ENCODE assay signal across 1 cellular context in the genomic region with DNA sequence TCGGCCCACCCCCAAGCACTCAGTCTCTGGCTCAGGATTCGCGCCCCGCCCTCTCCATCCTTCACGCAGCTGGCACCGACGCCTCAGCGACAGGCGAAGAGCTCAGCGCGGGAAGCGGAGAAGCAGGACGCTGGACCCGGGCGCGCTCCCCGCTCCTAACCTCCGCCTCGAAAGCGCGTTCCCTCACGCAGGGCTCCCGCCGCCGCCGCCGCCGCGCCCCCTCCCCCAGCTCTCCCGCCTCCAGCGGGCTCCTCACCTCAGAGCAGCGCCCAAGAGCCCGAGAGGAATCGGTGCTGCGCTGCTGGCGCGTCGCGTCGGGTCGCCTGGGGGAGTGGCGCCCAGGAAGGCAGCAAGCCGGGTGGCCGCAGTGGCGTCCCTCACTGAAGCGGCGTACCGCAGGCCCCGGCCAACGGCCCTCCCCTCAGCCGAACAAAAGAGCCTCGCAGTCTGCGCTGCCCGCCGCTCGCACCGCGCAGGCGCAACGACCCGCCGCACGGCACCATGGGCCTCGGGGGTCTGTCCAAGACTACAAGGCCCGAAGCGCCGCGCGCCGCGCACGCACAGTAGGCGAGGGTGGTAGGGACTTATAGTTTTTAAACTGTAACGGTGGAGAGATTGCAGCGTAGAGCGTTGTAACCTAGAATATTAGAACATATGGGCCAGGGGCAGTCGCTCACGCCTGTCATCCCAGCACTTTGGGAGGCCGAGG.
A peak's percentile ranks its signal among the peaks of the same experiment; 100 is the strongest.
TF ChIP-seq lines count a peak whose summit lies in the region.

TSS of gene CBX1 (minus strand) at position 467 of the 709 bp plus-strand sequence. CDS start 24,474 bp downstream, outside the sequence.

TF ChIP-seq in HEK293, 187 proteins besides CTCF, POLR2A, EP300 and RAD21 (continued from another document and continues in another):
- TF ChIP-seq, protein P1, sequence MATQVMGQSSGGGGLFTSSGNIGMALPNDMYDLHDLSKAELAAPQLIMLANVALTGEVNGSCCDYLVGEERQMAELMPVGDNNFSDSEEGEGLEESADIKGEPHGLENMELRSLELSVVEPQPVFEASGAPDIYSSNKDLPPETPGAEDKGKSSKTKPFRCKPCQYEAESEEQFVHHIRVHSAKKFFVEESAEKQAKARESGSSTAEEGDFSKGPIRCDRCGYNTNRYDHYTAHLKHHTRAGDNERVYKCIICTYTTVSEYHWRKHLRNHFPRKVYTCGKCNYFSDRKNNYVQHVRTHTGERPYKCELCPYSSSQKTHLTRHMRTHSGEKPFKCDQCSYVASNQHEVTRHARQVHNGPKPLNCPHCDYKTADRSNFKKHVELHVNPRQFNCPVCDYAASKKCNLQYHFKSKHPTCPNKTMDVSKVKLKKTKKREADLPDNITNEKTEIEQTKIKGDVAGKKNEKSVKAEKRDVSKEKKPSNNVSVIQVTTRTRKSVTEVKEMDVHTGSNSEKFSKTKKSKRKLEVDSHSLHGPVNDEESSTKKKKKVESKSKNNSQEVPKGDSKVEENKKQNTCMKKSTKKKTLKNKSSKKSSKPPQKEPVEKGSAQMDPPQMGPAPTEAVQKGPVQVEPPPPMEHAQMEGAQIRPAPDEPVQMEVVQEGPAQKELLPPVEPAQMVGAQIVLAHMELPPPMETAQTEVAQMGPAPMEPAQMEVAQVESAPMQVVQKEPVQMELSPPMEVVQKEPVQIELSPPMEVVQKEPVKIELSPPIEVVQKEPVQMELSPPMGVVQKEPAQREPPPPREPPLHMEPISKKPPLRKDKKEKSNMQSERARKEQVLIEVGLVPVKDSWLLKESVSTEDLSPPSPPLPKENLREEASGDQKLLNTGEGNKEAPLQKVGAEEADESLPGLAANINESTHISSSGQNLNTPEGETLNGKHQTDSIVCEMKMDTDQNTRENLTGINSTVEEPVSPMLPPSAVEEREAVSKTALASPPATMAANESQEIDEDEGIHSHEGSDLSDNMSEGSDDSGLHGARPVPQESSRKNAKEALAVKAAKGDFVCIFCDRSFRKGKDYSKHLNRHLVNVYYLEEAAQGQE (tag by site-specific recombination; IDR thresholded peaks at IDR 0.05) = no peak; the same call in 1 of the 2 replicates
- TF ChIP-seq, protein P2, sequence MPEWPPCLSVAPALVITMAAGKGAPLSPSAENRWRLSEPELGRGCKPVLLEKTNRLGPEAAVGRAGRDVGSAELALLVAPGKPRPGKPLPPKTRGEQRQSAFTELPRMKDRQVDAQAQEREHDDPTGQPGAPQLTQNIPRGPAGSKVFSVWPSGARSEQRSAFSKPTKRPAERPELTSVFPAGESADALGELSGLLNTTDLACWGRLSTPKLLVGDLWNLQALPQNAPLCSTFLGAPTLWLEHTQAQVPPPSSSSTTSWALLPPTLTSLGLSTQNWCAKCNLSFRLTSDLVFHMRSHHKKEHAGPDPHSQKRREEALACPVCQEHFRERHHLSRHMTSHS (tag by site-specific recombination; IDR thresholded peaks at IDR 0.05) = no peak
- TF ChIP-seq ZNF16 (tag by site-specific recombination; IDR thresholded peaks at IDR 0.05; ENCODE audit: low read depth) = no peak
- TF ChIP-seq SCRT1 (tag by site-specific recombination; IDR thresholded peaks at IDR 0.05; ENCODE audit: borderline replicate concordance) = no peak
- no peak for TF ChIP-seq ZNF146 (tag by site-specific recombination; IDR thresholded peaks at IDR 0.05)
- peak; percentile 88; the same call in 1 of the 2 replicates for TF ChIP-seq ZEB2 (tag by site-specific recombination; IDR thresholded peaks at IDR 0.05)
- TF ChIP-seq, protein P3, sequence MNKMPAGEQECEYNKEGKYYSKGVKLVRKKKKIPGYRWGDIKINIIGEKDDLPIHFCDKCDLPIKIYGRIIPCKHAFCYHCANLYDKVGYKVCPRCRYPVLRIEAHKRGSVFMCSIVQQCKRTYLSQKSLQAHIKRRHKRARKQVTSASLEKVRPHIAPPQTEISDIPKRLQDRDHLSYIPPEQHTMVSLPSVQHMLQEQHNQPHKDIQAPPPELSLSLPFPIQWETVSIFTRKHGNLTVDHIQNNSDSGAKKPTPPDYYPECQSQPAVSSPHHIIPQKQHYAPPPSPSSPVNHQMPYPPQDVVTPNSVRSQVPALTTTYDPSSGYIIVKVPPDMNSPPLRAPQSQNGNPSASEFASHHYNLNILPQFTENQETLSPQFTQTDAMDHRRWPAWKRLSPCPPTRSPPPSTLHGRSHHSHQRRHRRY (tag by site-specific recombination; IDR thresholded peaks at IDR 0.05) = no peak
- TF ChIP-seq KLF8 (tag by site-specific recombination; IDR thresholded peaks at IDR 0.05) = no peak; the same call in 1 of the 2 replicates
- 0 out of 2 replicates have a peak, but pooled peaks have one; percentile 8 for TF ChIP-seq KLF1 (tag by site-specific recombination; IDR thresholded peaks at IDR 0.05)
- no peak for TF ChIP-seq ZNF221 (tag by site-specific recombination; IDR thresholded peaks at IDR 0.05; ENCODE audit: borderline replicate concordance)
- TF ChIP-seq ZNF777 (tag by site-specific recombination; IDR thresholded peaks at IDR 0.05; ENCODE audit: borderline replicate concordance) = peak; percentile 83
- TF ChIP-seq IKZF3 (tag by site-specific recombination; IDR thresholded peaks at IDR 0.05) = peak; percentile 36
- no peak for TF ChIP-seq PRDM6 (tag by site-specific recombination; IDR thresholded peaks at IDR 0.05)
- TF ChIP-seq WT1 (tag by site-specific recombination; IDR thresholded peaks at IDR 0.05) = 0 out of 2 replicates have a peak, but pooled peaks have one; percentile 2
- TF ChIP-seq ZBTB20 (tag by site-specific recombination; IDR thresholded peaks at IDR 0.05) = peak; percentile 98
- TF ChIP-seq ZNF202 (tag by site-specific recombination; IDR thresholded peaks at IDR 0.05; ENCODE audit: borderline replicate concordance) = no peak
- TF ChIP-seq ZNF223 (tag by site-specific recombination; IDR thresholded peaks at IDR 0.05) = no peak
- TF ChIP-seq ZNF366 (tag by site-specific recombination; conservative IDR thresholded peaks at IDR 0.05) = no peak
- TF ChIP-seq ZNF324 (tag by site-specific recombination; IDR thresholded peaks at IDR 0.05) = peak; percentile 85; the same call in 1 of the 2 replicates
- no peak; the same call in 1 of the 2 replicates for TF ChIP-seq ZBTB6 (tag by site-specific recombination; IDR thresholded peaks at IDR 0.05)
- peak; percentile 78 for TF ChIP-seq ZBTB8A (tag by site-specific recombination; IDR thresholded peaks at IDR 0.05)
- TF ChIP-seq ZNF398 (tag by site-specific recombination; IDR thresholded peaks at IDR 0.05) = peak; percentile 87
- TF ChIP-seq ZNF785 (tag by site-specific recombination; IDR thresholded peaks at IDR 0.05) = no peak
- TF ChIP-seq ZNF707 (tag by site-specific recombination; IDR thresholded peaks at IDR 0.05) = no peak
- TF ChIP-seq ZNF169 (tag by site-specific recombination; IDR thresholded peaks at IDR 0.05) = no peak
- TF ChIP-seq, protein P4, sequence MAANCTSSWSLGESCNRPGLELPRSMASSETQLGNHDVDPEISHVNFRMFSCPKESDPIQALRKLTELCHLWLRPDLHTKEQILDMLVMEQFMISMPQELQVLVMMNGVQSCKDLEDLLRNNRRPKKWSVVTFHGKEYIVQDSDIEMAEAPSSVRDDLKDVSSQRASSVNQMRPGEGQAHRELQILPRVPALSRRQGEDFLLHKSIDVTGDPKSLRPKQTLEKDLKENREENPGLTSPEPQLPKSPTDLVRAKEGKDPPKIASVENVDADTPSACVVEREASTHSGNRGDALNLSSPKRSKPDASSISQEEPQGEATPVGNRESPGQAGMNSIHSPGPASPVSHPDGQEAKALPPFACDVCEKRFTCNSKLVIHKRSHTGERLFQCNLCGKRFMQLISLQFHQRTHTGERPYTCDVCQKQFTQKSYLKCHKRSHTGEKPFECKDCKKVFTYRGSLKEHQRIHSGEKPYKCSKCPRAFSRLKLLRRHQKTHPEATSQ (tag by site-specific recombination; IDR thresholded peaks at IDR 0.05) = no peak
- no peak for TF ChIP-seq ZNF114 (tag by site-specific recombination; IDR thresholded peaks at IDR 0.05)
- no peak for TF ChIP-seq ZNF140 (tag by site-specific recombination; IDR thresholded peaks at IDR 0.05)
- TF ChIP-seq ZNF701 (tag by site-specific recombination; IDR thresholded peaks at IDR 0.05) = no peak
- TF ChIP-seq, protein P5, sequence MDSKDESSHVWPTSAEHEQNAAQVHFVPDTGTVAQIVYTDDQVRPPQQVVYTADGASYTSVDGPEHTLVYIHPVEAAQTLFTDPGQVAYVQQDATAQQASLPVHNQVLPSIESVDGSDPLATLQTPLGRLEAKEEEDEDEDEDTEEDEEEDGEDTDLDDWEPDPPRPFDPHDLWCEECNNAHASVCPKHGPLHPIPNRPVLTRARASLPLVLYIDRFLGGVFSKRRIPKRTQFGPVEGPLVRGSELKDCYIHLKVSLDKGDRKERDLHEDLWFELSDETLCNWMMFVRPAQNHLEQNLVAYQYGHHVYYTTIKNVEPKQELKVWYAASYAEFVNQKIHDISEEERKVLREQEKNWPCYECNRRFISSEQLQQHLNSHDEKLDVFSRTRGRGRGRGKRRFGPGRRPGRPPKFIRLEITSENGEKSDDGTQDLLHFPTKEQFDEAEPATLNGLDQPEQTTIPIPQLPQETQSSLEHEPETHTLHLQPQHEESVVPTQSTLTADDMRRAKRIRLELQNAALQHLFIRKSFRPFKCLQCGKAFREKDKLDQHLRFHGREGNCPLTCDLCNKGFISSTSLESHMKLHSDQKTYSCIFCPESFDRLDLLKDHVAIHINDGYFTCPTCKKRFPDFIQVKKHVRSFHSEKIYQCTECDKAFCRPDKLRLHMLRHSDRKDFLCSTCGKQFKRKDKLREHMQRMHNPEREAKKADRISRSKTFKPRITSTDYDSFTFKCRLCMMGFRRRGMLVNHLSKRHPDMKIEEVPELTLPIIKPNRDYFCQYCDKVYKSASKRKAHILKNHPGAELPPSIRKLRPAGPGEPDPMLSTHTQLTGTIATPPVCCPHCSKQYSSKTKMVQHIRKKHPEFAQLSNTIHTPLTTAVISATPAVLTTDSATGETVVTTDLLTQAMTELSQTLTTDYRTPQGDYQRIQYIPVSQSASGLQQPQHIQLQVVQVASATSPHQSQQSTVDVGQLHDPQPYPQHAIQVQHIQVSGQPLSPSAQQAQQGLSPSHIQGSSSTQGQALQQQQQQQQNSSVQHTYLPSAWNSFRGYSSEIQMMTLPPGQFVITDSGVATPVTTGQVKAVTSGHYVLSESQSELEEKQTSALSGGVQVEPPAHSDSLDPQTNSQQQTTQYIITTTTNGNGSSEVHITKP (tag by site-specific recombination; IDR thresholded peaks at IDR 0.05) = peak; percentile 53
- TF ChIP-seq, protein P6, sequence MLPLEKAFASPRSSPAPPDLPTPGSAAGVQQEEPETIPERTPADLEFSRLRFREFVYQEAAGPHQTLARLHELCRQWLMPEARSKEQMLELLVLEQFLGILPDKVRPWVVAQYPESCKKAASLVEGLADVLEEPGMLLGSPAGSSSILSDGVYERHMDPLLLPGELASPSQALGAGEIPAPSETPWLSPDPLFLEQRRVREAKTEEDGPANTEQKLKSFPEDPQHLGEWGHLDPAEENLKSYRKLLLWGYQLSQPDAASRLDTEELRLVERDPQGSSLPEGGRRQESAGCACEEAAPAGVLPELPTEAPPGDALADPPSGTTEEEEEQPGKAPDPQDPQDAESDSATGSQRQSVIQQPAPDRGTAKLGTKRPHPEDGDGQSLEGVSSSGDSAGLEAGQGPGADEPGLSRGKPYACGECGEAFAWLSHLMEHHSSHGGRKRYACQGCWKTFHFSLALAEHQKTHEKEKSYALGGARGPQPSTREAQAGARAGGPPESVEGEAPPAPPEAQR (tag by site-specific recombination; IDR thresholded peaks at IDR 0.05) = no peak; the same call in 1 of the 2 replicates
- TF ChIP-seq ZNF670 (tag by site-specific recombination; IDR thresholded peaks at IDR 0.05; ENCODE audit: low read depth) = no peak
- TF ChIP-seq ZNF555 (tag by site-specific recombination; conservative IDR thresholded peaks at IDR 0.05) = no peak
- TF ChIP-seq ZNF10 (tag by site-specific recombination; IDR thresholded peaks at IDR 0.05) = no peak; the same call in 1 of the 2 replicates
- TF ChIP-seq ZNF660 (tag by site-specific recombination; IDR thresholded peaks at IDR 0.05) = no peak; the same call in 1 of the 2 replicates
- TF ChIP-seq ZNF521 (tag by site-specific recombination; IDR thresholded peaks at IDR 0.05) = no peak
- TF ChIP-seq ZNF274 (IDR thresholded peaks at IDR 0.05; ENCODE audit: low read length) = no peak
- TF ChIP-seq ZNF274 (tag by site-specific recombination; IDR thresholded peaks at IDR 0.05; ENCODE audit: borderline replicate concordance) = no peak
- no peak for TF ChIP-seq ZNF214 (tag by site-specific recombination; IDR thresholded peaks at IDR 0.05; ENCODE audit: borderline replicate concordance)
- TF ChIP-seq KLF10 (tag by site-specific recombination; IDR thresholded peaks at IDR 0.05) = peak; percentile 77
- TF ChIP-seq ZXDB (tag by site-specific recombination; IDR thresholded peaks at IDR 0.05) = peak; percentile 54; the same call in 1 of the 2 replicates
- no peak for TF ChIP-seq ZNF23 (tag by site-specific recombination; IDR thresholded peaks at IDR 0.05; ENCODE audit: borderline replicate concordance)
- 0 out of 2 replicates have a peak, but pooled peaks have one; percentile 11 for TF ChIP-seq EGR2 (tag by site-specific recombination; IDR thresholded peaks at IDR 0.05; ENCODE audit: low read depth)
